In genomic region chr16:86882586-86883280, GRCh38 we compare ENCODE assay signal across 11 cellular contexts.
DNase-seq lines count a peak whose midpoint lies in the region; ATAC-seq and TF ChIP-seq lines count a peak whose summit lies in the region.
"Had no signal": no experiment of that assay in that cellular context is flagged by ENCODE, and none has a peak within 500 bp of the region (broad histone marks: within the 10 kb centered on the region; RNA-seq: fewer than 3 reads in every experiment).

No MANE protein-coding gene starts in this region.

- in situ Hi-C loops in astrocyte of the cerebellum (cut with HindIII; ENCODE audit: low sequenced_read_pairs), result no loop called here

- CTCF ChIA-PET in HEK293 (lab: Yijun Ruan, JAX), result interaction anchor here (0.7 to 1.3 kb wide), 4 partner anchors 9 to 318 kb away, joined by 3 to 8 read pairs (median 4); no protein-coding TSS in a partner anchor

- H3K4me3 ChIP-seq in HEK293 (ENCODE audit: low read depth, low read length), result no peak overlapping the region
- H3K4me3 ChIP-seq in astrocyte of the cerebellum (ENCODE audit: low read depth, low read length), result no peak overlapping the region
- no peak overlapping the region for H3K4me3 ChIP-seq in right cardiac atrium (ENCODE audit: low read length)
- no peak overlapping the region for H3K4me3 ChIP-seq in Peyer's patch
- H3K4me3 ChIP-seq: ascending aorta had no signal

- H3K9me3 ChIP-seq in HEK293 (ENCODE audit: control insufficient read depth, insufficient read depth, low read depth, low read length) (no peaks in the 10 kb centered on the region), right cardiac atrium (ENCODE audit: control insufficient read depth, low read length) (no peaks in the 10 kb centered on the region), Peyer's patch (no peaks in the 10 kb centered on the region)
- H3K9me3 ChIP-seq: ascending aorta had no signal

- WGBS in right cardiac atrium, result 33% methylated on average over 6 of the region's 6 CpGs

- POLR2A ChIA-PET in HEK293 (lab: Yijun Ruan, JAX), result no interaction called here

- intact Hi-C loops in right cardiac atrium (cut with DNase I), result no loop called here

- no peaks in the 10 kb centered on the region for H3K27me3 ChIP-seq in right cardiac atrium (ENCODE audit: control insufficient read depth, insufficient read depth)
- H3K27me3 ChIP-seq in Peyer's patch, result no peaks in the 10 kb centered on the region
- H3K27me3 ChIP-seq: ascending aorta had no signal

- TF ChIP-seq CTCF in HEK293 (tag by site-specific recombination; IDR thresholded peaks at IDR 0.05) (no peak), astrocyte of the cerebellum (IDR thresholded peaks at IDR 0.05; ENCODE audit: low read depth, low read length, missing control alignments) (no peak), Peyer's patch (IDR thresholded peaks at IDR 0.05) (no peak)

- peak; percentile 39 to 54 for ATAC-seq in right cardiac atrium
- ATAC-seq in HG03097 (IDR thresholded peaks at IDR 0.05; ENCODE audit: low FRiP score, unreplicated experiment), result no peak
- ATAC-seq: natural killer cell had no signal

- no peaks in the 10 kb centered on the region for H3K36me3 ChIP-seq in HEK293 (ENCODE audit: control insufficient read depth in 2 of 2, insufficient read depth in 1 of 2, low read length in 2 of 2)
- H3K36me3 ChIP-seq in Peyer's patch, result no peaks in the 10 kb centered on the region
- H3K36me3 ChIP-seq: ascending aorta had no signal

- DNase-seq in astrocyte of the cerebellum (ENCODE audit: low read depth) (peak; percentile 44), right cardiac atrium (peak; percentile 49 to 80 (median 78)), superior temporal gyrus (ENCODE audit: extremely low spot score) (peak; percentile 70), Peyer's patch (no peak), NCI-H748 treated with DMSO at 0.1 percent for 48 hours (lab: John Stamatoyannopoulos, UW) (no peak)
- DNase-seq: natural killer cell; stimulated activated CD4-positive, alpha-beta T cell treated with anti-CD3 and anti-CD28 coated beads, Interleukin-2, amount 100 ng/mL, for 48 hours; SW 1271 had no signal

- H3K27ac ChIP-seq in HEK293 (ENCODE audit: extremely low read depth, low read depth, low read length) (no peak overlapping the region), right cardiac atrium (ENCODE audit: low read length) (no peak overlapping the region), Peyer's patch (no peak overlapping the region)
- H3K27ac ChIP-seq: ascending aorta had no signal

- TF ChIP-seq POLR2A in Peyer's patch (IDR thresholded peaks at IDR 0.05), result no peak

- H3K4me1 ChIP-seq in HEK293 (ENCODE audit: control insufficient read depth, insufficient read depth, low read length) (no peaks in the 10 kb centered on the region; the same call in 1 of the 2 replicates), right cardiac atrium (ENCODE audit: control insufficient read depth, insufficient read depth, low read length) (no peaks in the 10 kb centered on the region), Peyer's patch (no peaks in the 10 kb centered on the region)

TF ChIP-seq in HEK293, 187 proteins besides CTCF, POLR2A, EP300 and RAD21:
- TF ChIP-seq ZNF292 (tag by site-specific recombination; IDR thresholded peaks at IDR 0.05; ENCODE audit: borderline replicate concordance, low read depth) (no peak), ZBTB17 (tag by site-specific recombination; IDR thresholded peaks at IDR 0.05) (peak; percentile 41; the same call in 1 of the 2 replicates)

Comparison
In these comparisons a context has a peak if more than half of its experiments do, and no peak if none do; other contexts are left out.
1. DNase-seq: peak in astrocyte of the cerebellum (single experiment), right cardiac atrium (3 of 3) and superior temporal gyrus (single experiment); none in Peyer's patch (0 of 3) and NCI-H748 treated with DMSO at 0.1 percent for 48 hours (single experiment).